8 cellular contexts compared by ENCODE assay signal in the genomic region with DNA sequence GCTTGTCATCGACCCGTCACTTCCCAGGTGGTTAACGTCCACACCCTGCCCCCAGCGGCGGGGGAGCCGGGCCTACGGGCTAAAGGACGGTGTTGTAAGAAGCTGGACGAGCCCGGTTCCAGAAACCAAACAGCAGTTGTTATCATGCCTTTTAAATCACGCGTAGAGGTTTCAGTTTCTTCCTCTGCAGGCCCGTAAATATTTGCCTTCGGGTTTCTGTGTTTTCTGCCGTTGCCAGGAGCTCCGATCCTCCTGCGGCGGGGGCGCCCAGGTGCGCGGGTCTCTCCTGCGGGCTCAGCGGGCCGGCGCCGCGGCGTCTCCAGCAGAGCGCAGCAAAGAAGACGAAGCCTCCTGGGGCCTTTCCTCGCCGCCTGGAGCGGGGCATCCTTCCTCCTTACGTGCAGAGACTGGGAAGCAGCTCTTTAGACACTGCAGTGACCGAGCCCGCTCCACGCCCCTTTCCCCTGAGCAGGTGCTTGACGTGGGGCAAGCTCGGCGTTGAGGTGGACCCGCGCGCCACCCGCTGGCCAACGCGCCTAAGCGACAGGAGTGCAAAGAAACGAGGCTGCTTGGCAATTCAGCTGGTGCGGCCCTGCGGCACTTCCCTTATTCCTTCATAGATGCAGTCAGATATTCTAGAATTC. TPM values are rescaled to one million over a fixed set of nuclear protein-coding genes. Genes with fewer than 3 reads are reported as not detected.
DNase-seq lines count a peak whose midpoint lies in the region; ATAC-seq and TF ChIP-seq lines count a peak whose summit lies in the region.

No MANE protein-coding gene starts in this region.

- H3K9me2 ChIP-seq in hepatocyte (replicated peaks; ENCODE audit: insufficient read depth), result no peaks in the 10 kb centered on the region

- H3K27ac Mint-ChIP-seq in T-helper 17 cell, result no peak overlapping the region

- no peaks in the 10 kb centered on the region for H3K79me2 ChIP-seq in hepatocyte

- H3K4me1 ChIP-seq in hepatocyte (ENCODE audit: insufficient read depth) (peaks cover 4% of the 10 kb centered on the region), aorta (ENCODE audit: control insufficient read depth in 1 of 2, insufficient read depth in 2 of 2, low read length in 2 of 2) (no peaks in the 10 kb centered on the region)

- H3K4me3 ChIP-seq in hepatocyte (peak overlapping the region; percentile 24), aorta (ENCODE audit: low read length in 2 of 2) (peak overlapping the region in 1 of 2 donors; percentile 8)

- intact Hi-C loops in aorta (cut with DNase I), result loop anchor here (1.0 to 10.0 kb wide), 6 partner anchors 210 to 702 kb away; no protein-coding TSS in a partner anchor

- peaks cover 69% of the 10 kb centered on the region for H3K27me3 Mint-ChIP-seq in T-helper 17 cell

- H3K4me3 Mint-ChIP-seq in T-helper 17 cell, result peak overlapping the region; percentile 64

- ATAC-seq in HG02840 (IDR thresholded peaks at IDR 0.05; ENCODE audit: low FRiP score, unreplicated experiment) (peak; percentile 82), T-helper 17 cell (peak; percentile 95), aorta (ENCODE audit: low FRiP score) (peak; percentile 84)

- peak overlapping the region; percentile 70 for H3K27ac ChIP-seq in hepatocyte
- no peak overlapping the region for H3K27ac ChIP-seq in aorta (ENCODE audit: low read depth in 1 of 2, low read length in 2 of 2)

- H3K9me3 ChIP-seq in T-helper 17 cell (ENCODE audit: control insufficient read depth, low read length, poor library complexity, severe bottlenecking), result no peaks in the 10 kb centered on the region
- no peaks in the 10 kb centered on the region for H3K9me3 ChIP-seq in hepatocyte (ENCODE audit: low read depth)
- no peaks in the 10 kb centered on the region for H3K9me3 ChIP-seq in aorta (ENCODE audit: control insufficient read depth, low read length)

- TF ChIP-seq CTCF in GM12874 (IDR thresholded peaks at IDR 0.05; ENCODE audit: insufficient read depth, low read depth, low read length) (peak; percentile 85), hepatocyte (IDR thresholded peaks at IDR 0.05; ENCODE audit: poor library complexity) (peak; percentile 87)

- H4K20me1 ChIP-seq in hepatocyte (ENCODE audit: insufficient read depth, poor library complexity, severe bottlenecking), result no peaks in the 10 kb centered on the region

- DNase-seq in NCI-H1436 treated with DMSO at 0.1 percent for 48 hours (lab: John Stamatoyannopoulos, UW), result peak; percentile 35
- peak; percentile 54 to 61 (median 54) for DNase-seq in T-helper 17 cell
- peak in 57 of 58 donors; percentile 6 to 85 (median 50) for DNase-seq in anterior cingulate cortex (lab: John Stamatoyannopoulos, UW)
- peak; percentile 90 for DNase-seq in hepatocyte (ENCODE audit: low spot score)
- peak; percentile 49 for DNase-seq in renal cortical epithelial cell (ENCODE audit: low read depth)
- DNase-seq in aorta, result peak; percentile 82 to 92

- no peaks in the 10 kb centered on the region for H3K36me3 ChIP-seq in hepatocyte (replicated peaks; ENCODE audit: insufficient read depth, low read depth)
- H3K36me3 ChIP-seq in aorta (ENCODE audit: control insufficient read depth in 1 of 2, insufficient read depth in 2 of 2, low read length in 1 of 2), result no peaks in the 10 kb centered on the region

- peak overlapping the region; percentile 91 for H3K4me2 ChIP-seq in hepatocyte

- WGBS in hepatocyte (ENCODE audit: low lambda C conversion rate, missing lambda C conversion rate), result 2% methylated on average over 50 of the region's 50 CpGs
- WGBS in aorta, 2 donors, result 1% methylated on average over 50 of the region's 50 CpGs

- H2AFZ ChIP-seq in hepatocyte, result peak overlapping the region; percentile 52

- peaks cover 11% of the 10 kb centered on the region for H3K36me3 Mint-ChIP-seq in T-helper 17 cell (ENCODE audit: low read depth)

- H3K27me3 ChIP-seq in hepatocyte (peaks cover 30% of the 10 kb centered on the region), aorta (ENCODE audit: control insufficient read depth in 1 of 2, insufficient read depth in 2 of 2, low read length in 1 of 2) (no peaks in the 10 kb centered on the region)

- H3K4me1 Mint-ChIP-seq in T-helper 17 cell, result peaks cover 2% of the 10 kb centered on the region

RNA-seq across cellular contexts. Expression of a gene that starts 21.8 kb away (rescaled TPM):
- 10 to 100 TPM; 24.0 to 24.3 TPM for total RNA-seq in T-helper 17 cell
- 41.8 and 46.9 TPM in 2 replicates for total RNA-seq in hepatocyte
- polyA plus RNA-seq in hepatocyte, result 50.2 and 57.3 TPM in 2 replicates
- 77.2 and 83.0 TPM in 2 replicates for total RNA-seq in renal cortical epithelial cell
- 10 to 100 TPM; 40.5 to 41.7 TPM for total RNA-seq in aorta
- 10 to 100 TPM; 54.1 to 57.8 TPM for polyA plus RNA-seq in aorta

Comparison
In these comparisons a context has a peak if more than half of its experiments do, and no peak if none do; other contexts are left out.
1. DNase-seq: peak in every context shown above with its lines; median percentile 90 in hepatocyte; 87 in aorta; 54 in T-helper 17 cell; 50 in anterior cingulate cortex; 49 in renal cortical epithelial cell; 35 in NCI-H1436 treated with DMSO at 0.1 percent for 48 hours.